Comparison of ENCODE assay signal across 10 cellular contexts in genomic region chr6:41581381-41581991, GRCh38. TPM values are rescaled to one million over a fixed set of nuclear protein-coding genes. Genes with fewer than 3 reads are reported as not detected.
DNase-seq lines count a peak whose midpoint lies in the region; TF ChIP-seq lines count a peak whose summit lies in the region.
"Had no signal": no experiment of that assay in that cellular context is flagged by ENCODE, and none has a peak within 500 bp of the region (broad histone marks: within the 10 kb centered on the region; RNA-seq: fewer than 3 reads in every experiment).

No MANE protein-coding gene starts in this region.

- H3K4me3 Mint-ChIP-seq in activated T-helper 1 cell treated with anti-CD3 and anti-CD28 coated beads, Interleukin-12 subunit alpha, Interleukin-12 subunit beta, Interleukin-2, Interleukin-4 antibody, amounts not matched to agents 30 ng/mL and 10 ng/mL and 1 ng/mL, durations not matched to agents 14 hours and 24 hours and 36 hours, result no peak overlapping the region
- no peak overlapping the region for H3K4me3 Mint-ChIP-seq in CD8-positive, alpha-beta memory T cell
- H3K4me3 Mint-ChIP-seq: activated naive CD4-positive, alpha-beta T cell treated with anti-CD3 and anti-CD28 coated beads, Interleukin-2, amount 50 U/mL, for 24 hours; T-helper 17 cell had no signal

- 83 to 88% methylated on average over 12 of the region's 12 CpGs for WGBS in sigmoid colon, 2 donors

- TF ChIP-seq CTCF in sigmoid colon (IDR thresholded peaks at IDR 0.05), result no peak

- no peak for TF ChIP-seq POLR2A in sigmoid colon (IDR thresholded peaks at IDR 0.05)

- peaks cover 53% of the 10 kb centered on the region for H3K36me3 ChIP-seq in SJSA1
- peaks cover 0 to 22% (median 6%) of the 10 kb centered on the region in 4 donors for H3K36me3 ChIP-seq in sigmoid colon
- H3K36me3 ChIP-seq in CD8-positive, alpha-beta memory T cell (ENCODE audit: insufficient read depth, low read length), result no peaks in the 10 kb centered on the region

- H3K4me3 ChIP-seq in SJSA1 (no peak overlapping the region), sigmoid colon (no peak overlapping the region)
- H3K4me3 ChIP-seq in CD8-positive, alpha-beta memory T cell (ENCODE audit: low read length), result no peak overlapping the region

- H3K27me3 ChIP-seq in SJSA1 (replicated peaks) (no peaks in the 10 kb centered on the region), sigmoid colon (no peaks in the 10 kb centered on the region)
- no peaks in the 10 kb centered on the region for H3K27me3 ChIP-seq in CD8-positive, alpha-beta memory T cell (ENCODE audit: insufficient read depth, low read length, poor library complexity, severe bottlenecking)

- H3K9me3 Mint-ChIP-seq in activated T-helper 1 cell treated with anti-CD3 and anti-CD28 coated beads, Interleukin-12 subunit alpha, Interleukin-12 subunit beta, Interleukin-2, Interleukin-4 antibody, amounts not matched to agents 30 ng/mL and 10 ng/mL and 1 ng/mL, durations not matched to agents 14 hours and 24 hours and 36 hours, result no peaks in the 10 kb centered on the region
- H3K9me3 Mint-ChIP-seq in CD8-positive, alpha-beta memory T cell, result no peaks in the 10 kb centered on the region
- H3K9me3 Mint-ChIP-seq: activated naive CD4-positive, alpha-beta T cell treated with anti-CD3 and anti-CD28 coated beads, Interleukin-2, amount 50 U/mL, for 24 hours had no signal

- DNase-seq in GOT3 (lab: John Stamatoyannopoulos, UW) (peak; percentile 43), SJSA1 (ENCODE audit: low read depth in 1 of 2, low spot score in 2 of 2) (peak; percentile 87 to 96), fibroblast of peridontal ligament (ENCODE audit: extremely low read depth) (peak; percentile 72), sigmoid colon (peak; percentile 80), LoVo (ENCODE audit: low spot score) (no peak), NCI-H345 treated with DMSO at 0.1 percent for 48 hours (lab: John Stamatoyannopoulos, UW; ENCODE audit: unreplicated experiment) (no peak)
- no peak for DNase-seq in activated T-helper 1 cell treated with anti-CD3 and anti-CD28 coated beads, Interleukin-12 subunit alpha, Interleukin-12 subunit beta, Interleukin-2, Interleukin-4 antibody, amounts not matched to agents 30 ng/mL and 10 ng/mL and 1 ng/mL, durations not matched to agents 14 hours and 24 hours and 36 hours (ENCODE audit: low spot score)
- DNase-seq in CD8-positive, alpha-beta memory T cell, result no peak
- DNase-seq: T-helper 17 cell had no signal

- H3K27ac Mint-ChIP-seq in activated T-helper 1 cell treated with anti-CD3 and anti-CD28 coated beads, Interleukin-12 subunit alpha, Interleukin-12 subunit beta, Interleukin-2, Interleukin-4 antibody, amounts not matched to agents 30 ng/mL and 10 ng/mL and 1 ng/mL, durations not matched to agents 14 hours and 24 hours and 36 hours, result no peak overlapping the region
- H3K27ac Mint-ChIP-seq in CD8-positive, alpha-beta memory T cell, result no peak overlapping the region
- H3K27ac Mint-ChIP-seq: activated naive CD4-positive, alpha-beta T cell treated with anti-CD3 and anti-CD28 coated beads, Interleukin-2, amount 50 U/mL, for 24 hours; T-helper 17 cell had no signal

- intact Hi-C loops in sigmoid colon (cut with DNase I), result no loop called here
- intact Hi-C loops in activated T-helper 1 cell treated with anti-CD3 and anti-CD28 coated beads, Interleukin-12 subunit alpha, Interleukin-12 subunit beta, Interleukin-2, Interleukin-4 antibody, amounts not matched to agents 30 ng/mL and 10 ng/mL and 1 ng/mL, durations not matched to agents 14 hours and 24 hours and 36 hours (cut with micrococcal nuclease), result no loop called here

- H3K27me3 Mint-ChIP-seq in activated T-helper 1 cell treated with anti-CD3 and anti-CD28 coated beads, Interleukin-12 subunit alpha, Interleukin-12 subunit beta, Interleukin-2, Interleukin-4 antibody, amounts not matched to agents 30 ng/mL and 10 ng/mL and 1 ng/mL, durations not matched to agents 14 hours and 24 hours and 36 hours (ENCODE audit: insufficient read depth), result no peaks in the 10 kb centered on the region
- H3K27me3 Mint-ChIP-seq in CD8-positive, alpha-beta memory T cell, result no peaks in the 10 kb centered on the region
- H3K27me3 Mint-ChIP-seq: activated naive CD4-positive, alpha-beta T cell treated with anti-CD3 and anti-CD28 coated beads, Interleukin-2, amount 50 U/mL, for 24 hours; T-helper 17 cell had no signal

- H3K4me1 Mint-ChIP-seq in activated T-helper 1 cell treated with anti-CD3 and anti-CD28 coated beads, Interleukin-12 subunit alpha, Interleukin-12 subunit beta, Interleukin-2, Interleukin-4 antibody, amounts not matched to agents 30 ng/mL and 10 ng/mL and 1 ng/mL, durations not matched to agents 14 hours and 24 hours and 36 hours (ENCODE audit: low read depth), result no peaks in the 10 kb centered on the region
- H3K4me1 Mint-ChIP-seq in CD8-positive, alpha-beta memory T cell, result peaks cover 8 to 12% (median 9%) of the 10 kb centered on the region in 3 donors
- H3K4me1 Mint-ChIP-seq: activated naive CD4-positive, alpha-beta T cell treated with anti-CD3 and anti-CD28 coated beads, Interleukin-2, amount 50 U/mL, for 24 hours had no signal

- peaks cover 62% of the 10 kb centered on the region for H3K4me1 ChIP-seq in SJSA1 (replicated peaks)
- peaks cover 0 to 46% (median 39%) of the 10 kb centered on the region in 4 donors for H3K4me1 ChIP-seq in sigmoid colon
- no peaks in the 10 kb centered on the region for H3K4me1 ChIP-seq in CD8-positive, alpha-beta memory T cell (ENCODE audit: insufficient read depth, low read length)

- H3K36me3 Mint-ChIP-seq in activated T-helper 1 cell treated with anti-CD3 and anti-CD28 coated beads, Interleukin-12 subunit alpha, Interleukin-12 subunit beta, Interleukin-2, Interleukin-4 antibody, amounts not matched to agents 30 ng/mL and 10 ng/mL and 1 ng/mL, durations not matched to agents 14 hours and 24 hours and 36 hours (ENCODE audit: low read depth), result no peaks in the 10 kb centered on the region
- peaks cover 0 to 16% (median 8%) of the 10 kb centered on the region in 3 donors for H3K36me3 Mint-ChIP-seq in CD8-positive, alpha-beta memory T cell

- H3K9me3 ChIP-seq in SJSA1 (replicated peaks) (no peaks in the 10 kb centered on the region), sigmoid colon (no peaks in the 10 kb centered on the region)
- H3K9me3 ChIP-seq in CD8-positive, alpha-beta memory T cell (ENCODE audit: low read length), result no peaks in the 10 kb centered on the region

- H3K27ac ChIP-seq in SJSA1 (peak overlapping the region; percentile 65), sigmoid colon (peak overlapping the region in 2 of 4 donors; percentile 68 to 73)
- H3K27ac ChIP-seq in CD8-positive, alpha-beta memory T cell (ENCODE audit: low read depth, low read length), result no peak overlapping the region

- POLR2A ChIA-PET in CD8-positive, alpha-beta memory T cell (lab: Charles Lee), result no interaction called here

- no peak for TF ChIP-seq EP300 in sigmoid colon (IDR thresholded peaks at IDR 0.05)

- CTCF ChIA-PET in CD8-positive, alpha-beta memory T cell (lab: Charles Lee), result no interaction called here

RNA-seq across cellular contexts. Expression of gene FOXP4, which starts 35.3 kb away (rescaled TPM):
- 3.9 and 5.1 TPM in 2 replicates for total RNA-seq in SJSA1 (2014; rRNA removed; shearing (Covaris generic))
- 10 to 100 TPM in 1 of 4 donors, 1 to 10 TPM in 3; 4.1 to 14.1 (median 5.8) TPM for total RNA-seq in sigmoid colon
- polyA plus RNA-seq in sigmoid colon, result 10 to 100 TPM; 12.7 to 19.5 (median 15.6) TPM
- total RNA-seq in activated T-helper 1 cell treated with anti-CD3 and anti-CD28 coated beads, Interleukin-12 subunit alpha, Interleukin-12 subunit beta, Interleukin-2, Interleukin-4 antibody, amounts not matched to agents 30 ng/mL and 10 ng/mL and 1 ng/mL, durations not matched to agents 14 hours and 24 hours and 36 hours, result 21.6 and 24.0 TPM in 2 replicates
- 10 to 100 TPM; 22.2 to 22.3 TPM for total RNA-seq in CD8-positive, alpha-beta memory T cell
- polyA plus RNA-seq in CD8-positive, alpha-beta memory T cell, result 1.6 TPM

RNA-seq across cellular contexts. Expression of gene MDFI, which starts 56.8 kb away (rescaled TPM):
- not detected in 2 replicates for total RNA-seq in SJSA1 (2014; rRNA removed; shearing (Covaris generic))
- total RNA-seq in sigmoid colon, result 1 to 10 TPM; 2.9 to 8.6 (median 5.1) TPM
- 1 to 10 TPM in 2 of 3 donors, under 1 TPM in 1; 0.69 to 7.7 (median 4.2) TPM for polyA plus RNA-seq in sigmoid colon
- total RNA-seq in activated T-helper 1 cell treated with anti-CD3 and anti-CD28 coated beads, Interleukin-12 subunit alpha, Interleukin-12 subunit beta, Interleukin-2, Interleukin-4 antibody, amounts not matched to agents 30 ng/mL and 10 ng/mL and 1 ng/mL, durations not matched to agents 14 hours and 24 hours and 36 hours, result not detected in 2 replicates
- total RNA-seq in CD8-positive, alpha-beta memory T cell, result not detected
- not detected for polyA plus RNA-seq in CD8-positive, alpha-beta memory T cell
- total RNA-seq: T-helper 17 cell had no signal

Comparison
In these comparisons a context has a peak if more than half of its experiments do, and no peak if none do; other contexts are left out.
1. DNase-seq: peak in GOT3 (single experiment), SJSA1 (2 of 2), fibroblast of peridontal ligament (single experiment) and sigmoid colon (single experiment); none in activated T-helper 1 cell treated with anti-CD3 and anti-CD28 coated beads, Interleukin-12 subunit alpha, Interleukin-12 subunit beta, Interleukin-2, Interleukin-4 antibody, amounts not matched to agents 30 ng/mL and 10 ng/mL and 1 ng/mL, durations not matched to agents 14 hours and 24 hours and 36 hours (single experiment), LoVo (single experiment), CD8-positive, alpha-beta memory T cell (0 of 5) and NCI-H345 treated with DMSO at 0.1 percent for 48 hours (single experiment).